Comparison of ENCODE assay signal across 9 cellular contexts in the genomic region with DNA sequence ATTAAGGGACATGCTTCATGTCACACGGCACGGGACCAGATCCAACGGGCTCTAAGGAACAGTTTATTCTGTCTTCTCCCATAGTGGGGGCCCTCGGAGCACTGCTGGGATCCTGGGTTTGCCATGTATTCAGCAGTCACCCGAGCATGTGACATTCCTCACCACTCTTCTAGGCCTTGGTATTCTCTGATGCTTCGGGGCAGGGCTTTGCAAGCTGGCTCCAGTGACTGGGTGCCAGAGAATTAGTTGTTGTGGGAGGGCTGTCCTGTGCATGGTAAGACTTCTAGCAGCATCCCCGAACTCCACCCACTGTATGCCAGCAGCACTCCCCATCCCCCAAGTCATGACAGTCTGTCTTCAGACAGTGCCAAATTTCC. TPM values are rescaled to one million over a fixed set of nuclear protein-coding genes. Genes with fewer than 3 reads are reported as not detected.
DNase-seq lines count a peak whose midpoint lies in the region; ATAC-seq, FAIRE-seq and TF ChIP-seq lines count a peak whose summit lies in the region.
"Had no signal": no experiment of that assay in that cellular context is flagged by ENCODE, and none has a peak within 500 bp of the region (broad histone marks: within the 10 kb centered on the region; RNA-seq: fewer than 3 reads in every experiment).

No MANE protein-coding gene starts in this region.

- H3K27me3 ChIP-seq in right cardiac atrium (ENCODE audit: control insufficient read depth, insufficient read depth) = no peaks in the 10 kb centered on the region
- H3K27me3 ChIP-seq in thoracic aorta (replicated peaks; ENCODE audit: insufficient read depth) = no peaks in the 10 kb centered on the region
- H3K27me3 ChIP-seq in CD8-positive, alpha-beta T cell (ENCODE audit: insufficient read depth, low read length) = no peaks in the 10 kb centered on the region

- H3K27ac ChIP-seq in right cardiac atrium (ENCODE audit: low read length) (peak overlapping the region; percentile 88), thoracic aorta (peak overlapping the region; percentile 97 to 99)
- no peak overlapping the region for H3K27ac ChIP-seq in CD8-positive, alpha-beta T cell (ENCODE audit: low read depth, low read length)

- WGBS in right cardiac atrium = 53% methylated on average over 7 of the region's 7 CpGs

- H3K4me3 ChIP-seq in right cardiac atrium (ENCODE audit: low read length) = no peak overlapping the region
- H3K4me3 ChIP-seq in thoracic aorta = no peak overlapping the region
- H3K4me3 ChIP-seq in CD8-positive, alpha-beta T cell (ENCODE audit: low read depth, low read length) = no peak overlapping the region

- TF ChIP-seq CTCF in thoracic aorta (IDR thresholded peaks at IDR 0.05) (no peak), D721Med (IDR thresholded peaks at IDR 0.05; ENCODE audit: insufficient read depth, missing control alignments) (no peak)
- no peak for TF ChIP-seq CTCF in CD8-positive, alpha-beta T cell (IDR thresholded peaks at IDR 0.05)

- H3K9me3 ChIP-seq in right cardiac atrium (ENCODE audit: control insufficient read depth, low read length) (no peaks in the 10 kb centered on the region), thoracic aorta (no peaks in the 10 kb centered on the region)
- H3K9me3 ChIP-seq in CD8-positive, alpha-beta T cell (ENCODE audit: low read length) = no peaks in the 10 kb centered on the region

- no peaks in the 10 kb centered on the region for H3K27me3 Mint-ChIP-seq in CD8-positive, alpha-beta T cell (ENCODE audit: low read depth)
- H3K27me3 Mint-ChIP-seq: activated naive CD4-positive, alpha-beta T cell treated with anti-CD3 and anti-CD28 coated beads, Interleukin-2, amount 50 U/mL, for 24 hours had no signal

- H3K36me3 ChIP-seq in thoracic aorta = peaks cover 21% of the 10 kb centered on the region
- H3K36me3 ChIP-seq in CD8-positive, alpha-beta T cell (ENCODE audit: insufficient read depth, low read length) = no peaks in the 10 kb centered on the region

- no peaks in the 10 kb centered on the region for H3K9me3 Mint-ChIP-seq in CD8-positive, alpha-beta T cell
- H3K9me3 Mint-ChIP-seq: activated naive CD4-positive, alpha-beta T cell treated with anti-CD3 and anti-CD28 coated beads, Interleukin-2, amount 50 U/mL, for 24 hours had no signal

- ATAC-seq in right cardiac atrium (peak; percentile 57 to 70), thoracic aorta (ENCODE audit: insufficient number of reproducible peaks, low FRiP score, low read depth) (no peak), GM19467 (IDR thresholded peaks at IDR 0.05; ENCODE audit: unreplicated experiment) (no peak)
- ATAC-seq in CD8-positive, alpha-beta T cell = no peak

- CTCF ChIA-PET in HEK293T (lab: Yijun Ruan, JAX) = no interaction called here
- CTCF ChIA-PET in CD8-positive, alpha-beta T cell (lab: Charles Lee) = no interaction called here

- H3K36me3 Mint-ChIP-seq in CD8-positive, alpha-beta T cell = no peaks in the 10 kb centered on the region
- H3K36me3 Mint-ChIP-seq: activated naive CD4-positive, alpha-beta T cell treated with anti-CD3 and anti-CD28 coated beads, Interleukin-2, amount 50 U/mL, for 24 hours had no signal

- FAIRE-seq in D721Med (lab: Jason Lieb, UNC) = no peak

- no peak overlapping the region for H3K4me3 Mint-ChIP-seq in CD8-positive, alpha-beta T cell
- H3K4me3 Mint-ChIP-seq: activated naive CD4-positive, alpha-beta T cell treated with anti-CD3 and anti-CD28 coated beads, Interleukin-2, amount 50 U/mL, for 24 hours had no signal

- H3K4me1 Mint-ChIP-seq in CD8-positive, alpha-beta T cell (ENCODE audit: low read depth) = no peaks in the 10 kb centered on the region
- H3K4me1 Mint-ChIP-seq: activated naive CD4-positive, alpha-beta T cell treated with anti-CD3 and anti-CD28 coated beads, Interleukin-2, amount 50 U/mL, for 24 hours had no signal

- intact Hi-C loops in right cardiac atrium (cut with DNase I) = no loop called here
- intact Hi-C loops in CD8-positive, alpha-beta T cell (cut with DNase I, micrococcal nuclease) = no loop called here

- POLR2A ChIA-PET in HEK293T (lab: Yijun Ruan, JAX) = no interaction called here
- POLR2A ChIA-PET in CD8-positive, alpha-beta T cell (lab: Charles Lee) = no interaction called here

- H3K4me1 ChIP-seq in right cardiac atrium (ENCODE audit: control insufficient read depth, insufficient read depth, low read length) (peaks cover 10% of the 10 kb centered on the region), thoracic aorta (ENCODE audit: control insufficient read depth in 1 of 2, low read depth in 2 of 2) (peaks cover 41 to 88% of the 10 kb centered on the region in 2 donors)
- H3K4me1 ChIP-seq in CD8-positive, alpha-beta T cell (ENCODE audit: insufficient read depth, low read length) = no peaks in the 10 kb centered on the region

- no peak overlapping the region for H3K27ac Mint-ChIP-seq in CD8-positive, alpha-beta T cell
- H3K27ac Mint-ChIP-seq: activated naive CD4-positive, alpha-beta T cell treated with anti-CD3 and anti-CD28 coated beads, Interleukin-2, amount 50 U/mL, for 24 hours had no signal

- DNase-seq in HPDE6-E6E7 (ENCODE audit: extremely low spot score) (peak; percentile 78), anterior cingulate cortex (lab: John Stamatoyannopoulos, UW) (peak in 38 of 58 donors; percentile 10 to 69 (median 33)), right cardiac atrium (peak in 2 of 3 donors; percentile 61 to 76), thoracic aorta (ENCODE audit: low spot score) (no peak), HEK293T (ENCODE audit: extremely low spot score) (no peak), D721Med (ENCODE audit: insufficient read length, low spot score) (no peak)
- DNase-seq in CD8-positive, alpha-beta T cell = no peak

TF ChIP-seq in HEK293T, 16 proteins besides CTCF, POLR2A, EP300 and RAD21:
- TF ChIP-seq SUZ12 (IDR thresholded peaks at IDR 0.05) = no peak

RNA-seq across cellular contexts. Expression of gene CCN5, which starts 5.4 kb away (rescaled TPM):
- total RNA-seq in right cardiac atrium (100 to 1,000 TPM in 1 of 4 donors, 10 to 100 TPM in 3; 85.2 to 292 (median 98.2) TPM), thoracic aorta (100 to 1,000 TPM; 652 to 994 TPM)
- polyA plus RNA-seq in right cardiac atrium = 102 TPM
- total RNA-seq in CD8-positive, alpha-beta T cell = not detected

RNA-seq across cellular contexts. Expression of gene KCNK15, which starts 25.1 kb away (rescaled TPM):
- total RNA-seq in right cardiac atrium (1 to 10 TPM in 3 of 4 donors, under 1 TPM in 1; 0.65 to 1.3 (median 1.1) TPM), thoracic aorta (10 to 100 TPM; 26.3 to 60.0 TPM)
- polyA plus RNA-seq in right cardiac atrium = 0.70 TPM
- not detected for total RNA-seq in CD8-positive, alpha-beta T cell

Comparison
In these comparisons a context has a peak if more than half of its experiments do, and no peak if none do; other contexts are left out.
1. DNase-seq: peak in HPDE6-E6E7 (single experiment), anterior cingulate cortex (38 of 58) and right cardiac atrium (2 of 3); none in thoracic aorta (single experiment), HEK293T (single experiment), CD8-positive, alpha-beta T cell (0 of 7) and D721Med (single experiment).
2. ATAC-seq: peak in right cardiac atrium (2 of 2); none in thoracic aorta (single experiment), GM19467 (single experiment) and CD8-positive, alpha-beta T cell (single experiment).
3. RNA of gene CCN5, which starts 5.4 kb away (total RNA-seq): 652 to 994 TPM in thoracic aorta and 85.2 to 292 TPM in right cardiac atrium; not detected in CD8-positive, alpha-beta T cell; every median in the first group is over 10 times any median in the second.
4. RNA of gene KCNK15, which starts 25.1 kb away (total RNA-seq): 26.3 to 60.0 TPM in thoracic aorta; 0.65 to 1.3 TPM in right cardiac atrium and not detected in CD8-positive, alpha-beta T cell; every median in the first group is over 10 times any median in the second.